Comparison of ENCODE assay signal across 28 cellular contexts in genomic region chr1:209838537-209838936, GRCh38. TPM values are rescaled to one million over a fixed set of nuclear protein-coding genes. Genes with fewer than 3 reads are reported as not detected.
DNase-seq lines count a peak whose midpoint lies in the region; ATAC-seq, FAIRE-seq and TF ChIP-seq lines count a peak whose summit lies in the region.
"Had no signal": no experiment of that assay in that cellular context is flagged by ENCODE, and none has a peak within 500 bp of the region (broad histone marks: within the 10 kb centered on the region; RNA-seq: fewer than 3 reads in every experiment).

No MANE protein-coding gene starts in this region.

- H3K9me3 ChIP-seq in breast epithelium (no peaks in the 10 kb centered on the region), astrocyte (ENCODE audit: insufficient read depth, low read depth, low read length) (no peaks in the 10 kb centered on the region), liver (ENCODE audit: control insufficient read depth in 4 of 4, low read length in 3 of 4) (no peaks in the 10 kb centered on the region), PC-3 (ENCODE audit: low read length) (no peaks in the 10 kb centered on the region)
- H3K9me3 ChIP-seq: gastroesophageal sphincter, sigmoid colon, upper lobe of left lung had no signal

- ATAC-seq in PC-3: no peak
- ATAC-seq: activated T-cell treated with anti-CD3 and anti-CD28 coated beads, Interleukin-2, amount 50 U/mL, for 72 hours; esophagus mucosa; gastroesophageal sphincter; left ventricle myocardium superior had no signal

- H3K27me3 ChIP-seq in breast epithelium (no peaks in the 10 kb centered on the region), astrocyte (ENCODE audit: insufficient read depth, low read length) (no peaks in the 10 kb centered on the region), liver (ENCODE audit: control insufficient read depth in 4 of 4, insufficient read depth in 4 of 4, low read length in 3 of 4) (no peaks in the 10 kb centered on the region), PC-3 (ENCODE audit: low read length) (no peaks in the 10 kb centered on the region)
- H3K27me3 ChIP-seq: brain microvascular endothelial cell, gastroesophageal sphincter, sigmoid colon, upper lobe of left lung had no signal

- intact Hi-C loops in MCF 10A (cut with micrococcal nuclease): no loop called here
- intact Hi-C loops in breast epithelium (cut with DNase I; ENCODE audit: low total_unique reads): no loop called here
- intact Hi-C loops in PC-3 (cut with micrococcal nuclease): no loop called here

- H3K27ac ChIP-seq in breast epithelium: no peak overlapping the region
- peak overlapping the region; percentile 87 for H3K27ac ChIP-seq in astrocyte (ENCODE audit: low read depth, low read length)
- peak overlapping the region; percentile 32 to 87 for H3K27ac ChIP-seq in liver (ENCODE audit: low read depth in 1 of 2, low read length in 2 of 2)
- H3K27ac ChIP-seq in PC-3 (ENCODE audit: low read length): no peak overlapping the region; the same call in 1 of the 2 replicates

- H3K9me3 Mint-ChIP-seq in MCF 10A (ENCODE audit: unreplicated experiment) (no peaks in the 10 kb centered on the region), astrocyte (ENCODE audit: unreplicated experiment) (no peaks in the 10 kb centered on the region)
- H3K9me3 Mint-ChIP-seq: activated CD4-positive, alpha-beta T cell treated with anti-CD3 and anti-CD28 coated beads, Interleukin-2, amount 10 ng/mL, durations not matched to agents 24 days and 14 days; activated naive CD8-positive, alpha-beta T cell treated with anti-CD3 and anti-CD28 coated beads, Interleukin-2, amount 10 ng/mL, durations not matched to agents 7 days and 5 days; activated T-cell treated with anti-CD3 and anti-CD28 coated beads, Interleukin-2, amount 50 U/mL, for 72 hours; nephron; T-helper 2 cell treated with Interferon-gamma antibody and Interleukin-4, amounts not matched to agents 5 μg/mL and 100 μg/mL, for 36 hours had no signal

- POLR2A ChIA-PET in MCF 10A (lab: Yijun Ruan, JAX) (interaction anchor here (0.7 to 11.5 kb wide), 22 partner anchors 8 to 1854 kb away, joined by 3 to 205 read pairs (median 10); partner anchors contain the start of genes C1orf74, IRF6, LAMB3 and UTP25), PC-3 (lab: Charles Lee; ENCODE audit: unreplicated experiment) (no interaction called here)

- no peak overlapping the region for H3K4me3 ChIP-seq in breast epithelium
- no peak overlapping the region for H3K4me3 ChIP-seq in astrocyte (ENCODE audit: insufficient read depth, low read depth, low read length)
- H3K4me3 ChIP-seq in liver (ENCODE audit: low read depth in 1 of 3, low read length in 3 of 3): peak overlapping the region in 1 of 3 donors; percentile 28
- H3K4me3 ChIP-seq in PC-3 (ENCODE audit: low read length): no peak overlapping the region
- H3K4me3 ChIP-seq: gastroesophageal sphincter, sigmoid colon, upper lobe of left lung had no signal

- H4K20me1 ChIP-seq in astrocyte (ENCODE audit: insufficient read depth, low read length): no peaks in the 10 kb centered on the region
- H4K20me1 ChIP-seq in PC-3 (ENCODE audit: low read length): no peaks in the 10 kb centered on the region

- H2AFZ ChIP-seq in astrocyte (ENCODE audit: low read depth, low read length): no peak overlapping the region
- no peak overlapping the region for H2AFZ ChIP-seq in PC-3 (ENCODE audit: low read length)

- peak in 1 of 2 donors; percentile 39 for TF ChIP-seq RAD21 in liver (IDR thresholded peaks at IDR 0.05)

- H3K4me2 ChIP-seq in astrocyte (ENCODE audit: low read length) (no peak overlapping the region), PC-3 (ENCODE audit: low read length) (no peak overlapping the region)

- CTCF ChIA-PET in MCF 10A (lab: Yijun Ruan, JAX): interaction anchor here (0.6 to 30.3 kb wide), 12 partner anchors 11 to 517 kb away, joined by 3 to 1144 read pairs (median 4); partner anchors contain the start of genes IRF6 and UTP25
- CTCF ChIA-PET in PC-3 (lab: Charles Lee): no interaction called here

- peaks cover 36% of the 10 kb centered on the region for H3K4me1 Mint-ChIP-seq in MCF 10A (ENCODE audit: insufficient read depth, unreplicated experiment)
- H3K4me1 Mint-ChIP-seq in astrocyte (ENCODE audit: low read depth, unreplicated experiment): peaks cover 29% of the 10 kb centered on the region
- H3K4me1 Mint-ChIP-seq: nephron had no signal

- H3K27ac Mint-ChIP-seq in MCF 10A (ENCODE audit: low read depth, unreplicated experiment) (peak overlapping the region; percentile 82), astrocyte (ENCODE audit: unreplicated experiment) (peak overlapping the region; percentile 97)
- H3K27ac Mint-ChIP-seq: activated naive CD8-positive, alpha-beta T cell treated with anti-CD3 and anti-CD28 coated beads, Interleukin-2, amount 10 ng/mL, durations not matched to agents 7 days and 5 days; activated T-cell treated with anti-CD3 and anti-CD28 coated beads, Interleukin-2, amount 50 U/mL, for 72 hours; nephron; T-helper 2 cell treated with Interferon-gamma antibody and Interleukin-4, amounts not matched to agents 5 μg/mL and 100 μg/mL, for 36 hours had no signal

- no peaks in the 10 kb centered on the region for H3K4me1 ChIP-seq in breast epithelium
- peaks cover 25% of the 10 kb centered on the region for H3K4me1 ChIP-seq in astrocyte (ENCODE audit: insufficient read depth, low read length)
- H3K4me1 ChIP-seq in liver (ENCODE audit: control insufficient read depth in 4 of 4, insufficient read depth in 4 of 4, low read length in 3 of 4): peaks cover 6 to 21% (median 13%) of the 10 kb centered on the region in 4 donors
- H3K4me1 ChIP-seq in PC-3 (ENCODE audit: insufficient read depth, low read length): peaks cover 26% of the 10 kb centered on the region
- H3K4me1 ChIP-seq: upper lobe of left lung had no signal

- H3K4me3 Mint-ChIP-seq in MCF 10A (ENCODE audit: unreplicated experiment) (peak overlapping the region; percentile 5), astrocyte (ENCODE audit: unreplicated experiment) (no peak overlapping the region)
- H3K4me3 Mint-ChIP-seq: activated CD4-positive, alpha-beta T cell treated with anti-CD3 and anti-CD28 coated beads, Interleukin-2, amount 10 ng/mL, durations not matched to agents 24 days and 14 days; activated naive CD8-positive, alpha-beta T cell treated with anti-CD3 and anti-CD28 coated beads, Interleukin-2, amount 10 ng/mL, durations not matched to agents 7 days and 5 days; activated T-cell treated with anti-CD3 and anti-CD28 coated beads, Interleukin-2, amount 50 U/mL, for 72 hours; nephron; T-helper 2 cell treated with Interferon-gamma antibody and Interleukin-4, amounts not matched to agents 5 μg/mL and 100 μg/mL, for 36 hours had no signal

- H3K9ac ChIP-seq in astrocyte (ENCODE audit: low read length) (no peak overlapping the region), liver (ENCODE audit: low read depth in 1 of 2, low read length in 2 of 2) (peak overlapping the region; percentile 4 to 36), PC-3 (ENCODE audit: low read length) (no peak overlapping the region)

- 46% methylated on average over 6 of the region's 6 CpGs for WGBS in liver

- H3K27me3 Mint-ChIP-seq in MCF 10A (ENCODE audit: insufficient read depth, unreplicated experiment) (no peaks in the 10 kb centered on the region), astrocyte (ENCODE audit: low read depth, unreplicated experiment) (no peaks in the 10 kb centered on the region)
- H3K27me3 Mint-ChIP-seq: activated CD4-positive, alpha-beta T cell treated with anti-CD3 and anti-CD28 coated beads, Interleukin-2, amount 10 ng/mL, durations not matched to agents 24 days and 14 days; activated naive CD8-positive, alpha-beta T cell treated with anti-CD3 and anti-CD28 coated beads, Interleukin-2, amount 10 ng/mL, durations not matched to agents 7 days and 5 days had no signal

- no peaks in the 10 kb centered on the region for H3K9me2 ChIP-seq in PC-3 (replicated peaks; ENCODE audit: low read length)

- H3F3A ChIP-seq in PC-3 (ENCODE audit: low read length, unreplicated experiment): peaks cover 14% of the 10 kb centered on the region

- BruUV-seq in MCF 10A (replicated peaks; lab: Mats Ljungman, UMichigan): no TSS peak
- no TSS peak for BruUV-seq in PC-3 (replicated peaks; lab: Mats Ljungman, UMichigan)

- FAIRE-seq in astrocyte (lab: Jason Lieb, UNC): no peak
- no peak for FAIRE-seq in D721Med (lab: Jason Lieb, UNC)
- FAIRE-seq: A204.1, GM18507 had no signal

- peak; percentile 98 for DNase-seq in MCF 10A (ENCODE audit: unreplicated experiment)
- no peak for DNase-seq in breast epithelium (ENCODE audit: low spot score in 2 of 2)
- DNase-seq in astrocyte (ENCODE audit: low read depth): no peak
- DNase-seq in D721Med (ENCODE audit: insufficient read length, low spot score): no peak
- no peak for DNase-seq in NCI-H748 (lab: John Stamatoyannopoulos, UW; ENCODE audit: unreplicated experiment)
- no peak for DNase-seq in PC-3
- DNase-seq in NCI-H510A treated with DMSO at 0.1 percent for 48 hours (lab: John Stamatoyannopoulos, UW): no peak
- DNase-seq: activated CD4-positive, alpha-beta T cell treated with anti-CD3 and anti-CD28 coated beads, Interleukin-2, amount 10 ng/mL, durations not matched to agents 24 days and 14 days; activated naive CD8-positive, alpha-beta T cell treated with anti-CD3 and anti-CD28 coated beads, Interleukin-2, amount 10 ng/mL, durations not matched to agents 7 days and 5 days; activated T-cell treated with anti-CD3 and anti-CD28 coated beads, Interleukin-2, amount 50 U/mL, for 72 hours; brain microvascular endothelial cell; DMS79; effector memory CD4-positive, alpha-beta T cell; hypothalamus; KG1; left ventricle myocardium superior; NCI-H1436; NCI-H510A; posterior cingulate gyrus; sigmoid colon had no signal

- H3K79me2 ChIP-seq in astrocyte (ENCODE audit: insufficient read depth, low read length) (peaks cover 41% of the 10 kb centered on the region), PC-3 (ENCODE audit: low read length) (peaks cover 16% of the 10 kb centered on the region)

- peaks cover 4% of the 10 kb centered on the region for H3K36me3 ChIP-seq in breast epithelium
- H3K36me3 ChIP-seq in astrocyte (ENCODE audit: insufficient read depth, low read length): peaks cover 68% of the 10 kb centered on the region
- H3K36me3 ChIP-seq in liver (ENCODE audit: control insufficient read depth in 4 of 4, insufficient read depth in 3 of 4, low read depth in 1 of 4, low read length in 3 of 4): peaks cover 8 to 69% (median 59%) of the 10 kb centered on the region in 4 donors
- H3K36me3 ChIP-seq in PC-3 (ENCODE audit: low read depth, low read length): peaks cover 94% of the 10 kb centered on the region

- TF ChIP-seq POLR2A in breast epithelium (IDR thresholded peaks at IDR 0.05): no peak

- TF ChIP-seq CTCF in MCF 10A (IDR thresholded peaks at IDR 0.05; ENCODE audit: unreplicated experiment) (no peak), breast epithelium (IDR thresholded peaks at IDR 0.05) (no peak), astrocyte (IDR thresholded peaks at IDR 0.05; ENCODE audit: insufficient read depth, low read depth, low read length) (no peak), liver (IDR thresholded peaks at IDR 0.05; ENCODE audit: low read depth, low read length, missing input control) (no peak), D721Med (IDR thresholded peaks at IDR 0.05; ENCODE audit: insufficient read depth, missing control alignments) (no peak), PC-3 (conservative IDR thresholded peaks at IDR 0.05; ENCODE audit: low read depth, low read length) (no peak)

- H3K36me3 Mint-ChIP-seq in MCF 10A (ENCODE audit: insufficient read depth, unreplicated experiment) (peaks cover 99% of the 10 kb centered on the region), astrocyte (ENCODE audit: low read depth, unreplicated experiment) (peaks cover 27% of the 10 kb centered on the region)

RNA-seq across cellular contexts. Expression of gene UTP25, which starts 10.8 kb away (rescaled TPM):
- 20.4 and 23.8 TPM in 2 replicates for total RNA-seq in MCF 10A (2022)
- 10 to 100 TPM in 2 of 3 donors, 1 to 10 TPM in 1; 6.4 to 15.5 (median 11.1) TPM for total RNA-seq in breast epithelium
- total RNA-seq in astrocyte: 7.0 and 7.4 TPM in 2 replicates
- 1 to 10 TPM; 2.4 to 7.7 TPM for total RNA-seq in liver
- polyA plus RNA-seq in liver: 1 to 10 TPM; 2.8 to 3.3 TPM
- 14.3 and 15.3 TPM in 2 replicates for total RNA-seq in PC-3 (2014; rRNA removed)

RNA-seq across cellular contexts. Expression of gene IRF6, which starts 32.6 kb away (rescaled TPM):
- total RNA-seq in MCF 10A (2022) (87.8 and 106 TPM in 2 replicates), breast epithelium (10 to 100 TPM in 2 of 3 donors, 1 to 10 TPM in 1; 1.9 to 81.8 (median 42.9) TPM), astrocyte (16.2 and 21.2 TPM in 2 replicates), liver (10 to 100 TPM in 1 of 2 donors, under 1 TPM in 1; 0.51 to 29.3 TPM), PC-3 (2014; rRNA removed) (61.6 and 65.7 TPM in 2 replicates)
- polyA plus RNA-seq in liver: 10 to 100 TPM; 11.0 to 17.5 TPM

RNA-seq across cellular contexts. Expression of gene C1orf74, which starts 54.2 kb away (rescaled TPM):
- total RNA-seq in MCF 10A (2022) (6.8 and 7.1 TPM in 2 replicates), breast epithelium (1 to 10 TPM in 2 of 3 donors, under 1 TPM in 1; 0.64 to 3.1 (median 2.0) TPM), astrocyte (2.2 and 2.6 TPM in 2 replicates), liver (1 to 10 TPM; 1.2 to 1.8 TPM), PC-3 (2014; rRNA removed) (5.7 and 6.7 TPM in 2 replicates)
- polyA plus RNA-seq in liver: under 1 TPM; 0.82 to 0.95 TPM

Comparison
In these comparisons a context has a peak if more than half of its experiments do, and no peak if none do; other contexts are left out.
1. H3K27ac ChIP-seq: peak in astrocyte (single experiment) and liver (2 of 2); none in breast epithelium (0 of 2) and PC-3 (single experiment).
2. H3K9ac ChIP-seq: peak in liver (2 of 2); none in astrocyte (single experiment) and PC-3 (single experiment).